In genomic region chr12:132483612-132484011, GRCh38 we compare ENCODE assay signal across 1 cellular context.
TF ChIP-seq lines count a peak whose summit lies in the region.

No MANE protein-coding gene starts in this region.

TF ChIP-seq in HepG2, 621 proteins besides CTCF, POLR2A, EP300 and RAD21 (continued from another document):
- no peak for TF ChIP-seq THRA (CRISPR knock-in tag; IDR thresholded peaks at IDR 0.05; ENCODE audit: borderline replicate concordance)
- TF ChIP-seq EZH2 (conservative IDR thresholded peaks at IDR 0.05; ENCODE audit: low read depth, low read length), result no peak
- TF ChIP-seq ZNF124 (CRISPR knock-in tag; IDR thresholded peaks at IDR 0.05), result no peak
- TF ChIP-seq ZNF260 (CRISPR knock-in tag; IDR thresholded peaks at IDR 0.05; ENCODE audit: borderline replicate concordance, low read depth), result no peak
- no peak for TF ChIP-seq ZNF709 (CRISPR knock-in tag; IDR thresholded peaks at IDR 0.05)
- no peak for TF ChIP-seq ZBTB38 (CRISPR knock-in tag; IDR thresholded peaks at IDR 0.05)
- TF ChIP-seq ATF7-NPFF (CRISPR knock-in tag; IDR thresholded peaks at IDR 0.05; ENCODE audit: low read depth), result no peak
TF ChIP-seq in HepG2: peak in this region for 0.
